Comparison of ENCODE assay signal across 9 cellular contexts in genomic region chr9:84261082-84261746, GRCh38.
A peak's percentile ranks its signal among the peaks of the same experiment; 100 is the strongest.
DNase-seq lines count a peak whose midpoint lies in the region; ATAC-seq, FAIRE-seq and TF ChIP-seq lines count a peak whose summit lies in the region.
"Had no signal": no experiment of that assay in that cellular context is flagged by ENCODE, and none has a peak within 500 bp of the region (broad histone marks: within the 10 kb centered on the region; RNA-seq: fewer than 3 reads in every experiment).

No MANE protein-coding gene starts in this region.

- H4K20me1 ChIP-seq in DND-41 (ENCODE audit: insufficient read depth, low read length): no peaks in the 10 kb centered on the region

- peak; percentile 87 for ATAC-seq in DND-41 (ENCODE audit: insufficient read depth, low read depth)
- no peak for ATAC-seq in GM19328 (IDR thresholded peaks at IDR 0.05; ENCODE audit: unreplicated experiment)

- TF ChIP-seq POLR2A in H54 (IDR thresholded peaks at IDR 0.05; ENCODE audit: low read depth, low read length): no peak

- FAIRE-seq in H54 (lab: Jason Lieb, UNC): peak; percentile 97
- FAIRE-seq: colon had no signal

- peak overlapping the region; percentile 36; the same call in 1 of the 2 replicates for H3K4me2 ChIP-seq in DND-41 (ENCODE audit: insufficient read depth, low read length)

- H3K27ac ChIP-seq in DND-41 (ENCODE audit: low read length) (no peak overlapping the region), left ventricle myocardium inferior (replicated peaks) (no peak overlapping the region)

- no peaks in the 10 kb centered on the region for H3K36me3 ChIP-seq in DND-41 (ENCODE audit: insufficient read depth, low read length)
- no peaks in the 10 kb centered on the region for H3K36me3 ChIP-seq in left ventricle myocardium inferior

- peak; percentile 58 for DNase-seq in DND-41
- DNase-seq in H54 (ENCODE audit: insufficient read length, low spot score): peak; percentile 88
- DNase-seq in NCI-H1092 (lab: John Stamatoyannopoulos, UW): peak; percentile 75
- peak; percentile 13 for DNase-seq in SKM-1 (lab: John Stamatoyannopoulos, UW; ENCODE audit: unreplicated experiment)
- DNase-seq in amygdala (lab: John Stamatoyannopoulos, UW): peak in 54 of 56 donors; percentile 6 to 87 (median 55)
- DNase-seq in left ventricle myocardium inferior: peak; percentile 83
- peak; percentile 40 for DNase-seq in pulmonary artery endothelial cell (ENCODE audit: low read depth, low spot score)

- peaks cover 4% of the 10 kb centered on the region for H3K27me3 ChIP-seq in DND-41 (ENCODE audit: insufficient read depth, low read length, poor library complexity)
- H3K27me3 ChIP-seq in left ventricle myocardium inferior (ENCODE audit: low read depth): no peaks in the 10 kb centered on the region

- TF ChIP-seq CTCF in DND-41 (IDR thresholded peaks at IDR 0.05; ENCODE audit: borderline replicate concordance, extremely low read depth, low read length, poor library complexity, severe bottlenecking) (peak; percentile 80), left ventricle myocardium inferior (IDR thresholded peaks at IDR 0.05; ENCODE audit: borderline replicate concordance) (peak; percentile 97)

- intact Hi-C loops in left ventricle myocardium inferior (cut with micrococcal nuclease): loop anchor here (2.0 kb wide), 1 partner anchor 322 kb away; no protein-coding TSS in a partner anchor

- no peak overlapping the region for H3K9ac ChIP-seq in DND-41 (ENCODE audit: low read depth, low read length)

- no peak overlapping the region for H3K4me3 ChIP-seq in DND-41 (ENCODE audit: low read depth in 1 of 2, low read length in 2 of 2)
- H3K4me3 ChIP-seq in left ventricle myocardium inferior: peak overlapping the region; percentile 43

- no peaks in the 10 kb centered on the region for H3K79me2 ChIP-seq in DND-41 (ENCODE audit: insufficient read depth, low read length)

- H3K9me3 ChIP-seq in DND-41 (ENCODE audit: insufficient read depth, low read length, severe bottlenecking) (no peaks in the 10 kb centered on the region), left ventricle myocardium inferior (replicated peaks) (no peaks in the 10 kb centered on the region)

- no peak overlapping the region for H2AFZ ChIP-seq in DND-41 (ENCODE audit: low read depth, low read length)

- H3K4me1 ChIP-seq in DND-41 (ENCODE audit: insufficient read depth, low read length) (no peaks in the 10 kb centered on the region), left ventricle myocardium inferior (no peaks in the 10 kb centered on the region)

Comparison
In these comparisons a context has a peak if more than half of its experiments do, and no peak if none do; other contexts are left out.
1. DNase-seq: peak in every context shown above with its lines; median percentile 88 in H54; 83 in left ventricle myocardium inferior; 75 in NCI-H1092; 58 in DND-41; 55 in amygdala; 40 in pulmonary artery endothelial cell; 13 in SKM-1.